Comparison of ENCODE assay signal across 8 cellular contexts in the genomic region with DNA sequence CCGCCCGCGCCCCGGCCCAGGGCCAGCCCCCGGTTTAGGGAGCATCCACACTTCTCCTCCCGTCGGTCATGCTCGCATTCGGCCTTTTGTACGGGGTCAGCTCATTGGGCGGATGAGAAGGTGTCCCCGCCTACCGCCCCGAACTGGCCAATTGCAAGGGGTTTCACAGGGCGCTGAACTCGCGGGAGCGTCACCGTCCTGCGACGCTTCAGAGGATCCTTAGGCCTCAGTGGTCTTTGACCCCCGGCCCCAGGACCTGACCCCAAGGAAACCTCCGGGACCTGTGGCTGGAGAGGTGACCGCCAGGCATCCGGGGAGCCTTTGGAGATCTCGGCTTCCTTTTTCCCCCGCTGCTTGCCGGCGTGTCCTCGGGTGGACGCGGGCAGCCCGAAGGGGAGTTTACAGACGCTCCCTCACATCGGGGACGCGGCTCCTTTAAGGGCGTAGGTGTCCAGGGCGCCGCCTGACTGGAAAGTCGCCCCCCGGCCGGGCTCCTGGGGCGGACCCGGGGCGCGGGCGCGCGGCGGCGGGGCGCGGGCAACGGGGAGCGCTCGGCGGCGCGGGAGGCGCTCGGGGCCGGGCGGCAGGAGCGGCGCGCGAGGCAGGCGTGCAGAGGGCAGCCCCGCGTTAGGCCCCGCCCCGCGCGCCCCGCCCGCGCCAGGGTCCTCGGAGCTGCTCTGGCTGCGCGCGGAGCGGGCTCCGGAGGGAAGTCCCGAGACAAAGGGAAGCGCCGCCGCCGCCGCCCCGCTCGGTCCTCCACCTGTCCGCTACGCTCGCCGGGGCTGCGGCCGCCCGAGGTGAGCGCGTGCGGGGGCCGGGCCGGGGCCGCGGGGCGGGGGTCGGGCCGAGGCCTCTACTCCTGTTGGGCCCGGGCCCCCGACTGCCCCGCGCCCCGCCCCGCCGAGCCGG.
DNase-seq lines count a peak whose midpoint lies in the region; ATAC-seq and TF ChIP-seq lines count a peak whose summit lies in the region.

A gene (plus strand): TSS at position 660 of the 909 bp plus-strand sequence. CDS start 4,395 bp downstream, outside the sequence.

- peak; percentile 97 for DNase-seq in GM04504 (ENCODE audit: low read depth)
- DNase-seq in NCI-H1092 (lab: John Stamatoyannopoulos, UW): peak; percentile 98
- peak; percentile 96 for DNase-seq in activated naive CD4-positive, alpha-beta T cell treated with anti-CD3 and anti-CD28 coated beads, Interleukin-2, amount 50 U/mL, for 16 hours
- peak; percentile 95 for DNase-seq in germinal center (ENCODE audit: low spot score)
- DNase-seq in non-pigmented ciliary epithelial cell (ENCODE audit: low read depth): peak; percentile 90
- DNase-seq in substantia nigra (lab: John Stamatoyannopoulos, UW): peak; percentile 89 to 100 (median 96)

- ATAC-seq in HG02571 (IDR thresholded peaks at IDR 0.05; ENCODE audit: unreplicated experiment) (peak; percentile 52), SK-N-SH treated with all-trans-retinoic acid at 6 μM for 48 hours (peak; percentile 91)

- H3K27ac ChIP-seq in substantia nigra (ENCODE audit: low read depth, low read length, poor library complexity, severe bottlenecking): peak within 1 kb of the TSS; percentile 99

TF ChIP-seq in SK-N-SH treated with all-trans-retinoic acid at 6 μM for 48 hours, 23 proteins besides CTCF, POLR2A, EP300 and RAD21:
- TF ChIP-seq ARNTL (CRISPR knock-in tag; IDR thresholded peaks at IDR 0.05; ENCODE audit: borderline replicate concordance, low read depth) (no peak), SNAI2 (CRISPR knock-in tag; IDR thresholded peaks at IDR 0.05) (no peak), ZNF8 (CRISPR knock-in tag; IDR thresholded peaks at IDR 0.05) (no peak), ZFP3 (CRISPR knock-in tag; IDR thresholded peaks at IDR 0.05) (no peak), TOX (CRISPR knock-in tag; IDR thresholded peaks at IDR 0.05; ENCODE audit: borderline replicate concordance) (no peak), GLIS3 (CRISPR knock-in tag; IDR thresholded peaks at IDR 0.05) (no peak), ZFP30 (CRISPR knock-in tag; IDR thresholded peaks at IDR 0.05) (no peak), ZNF565 (CRISPR knock-in tag; conservative IDR thresholded peaks at IDR 0.05; ENCODE audit: low read depth) (no peak)
- TF ChIP-seq, protein P1, sequence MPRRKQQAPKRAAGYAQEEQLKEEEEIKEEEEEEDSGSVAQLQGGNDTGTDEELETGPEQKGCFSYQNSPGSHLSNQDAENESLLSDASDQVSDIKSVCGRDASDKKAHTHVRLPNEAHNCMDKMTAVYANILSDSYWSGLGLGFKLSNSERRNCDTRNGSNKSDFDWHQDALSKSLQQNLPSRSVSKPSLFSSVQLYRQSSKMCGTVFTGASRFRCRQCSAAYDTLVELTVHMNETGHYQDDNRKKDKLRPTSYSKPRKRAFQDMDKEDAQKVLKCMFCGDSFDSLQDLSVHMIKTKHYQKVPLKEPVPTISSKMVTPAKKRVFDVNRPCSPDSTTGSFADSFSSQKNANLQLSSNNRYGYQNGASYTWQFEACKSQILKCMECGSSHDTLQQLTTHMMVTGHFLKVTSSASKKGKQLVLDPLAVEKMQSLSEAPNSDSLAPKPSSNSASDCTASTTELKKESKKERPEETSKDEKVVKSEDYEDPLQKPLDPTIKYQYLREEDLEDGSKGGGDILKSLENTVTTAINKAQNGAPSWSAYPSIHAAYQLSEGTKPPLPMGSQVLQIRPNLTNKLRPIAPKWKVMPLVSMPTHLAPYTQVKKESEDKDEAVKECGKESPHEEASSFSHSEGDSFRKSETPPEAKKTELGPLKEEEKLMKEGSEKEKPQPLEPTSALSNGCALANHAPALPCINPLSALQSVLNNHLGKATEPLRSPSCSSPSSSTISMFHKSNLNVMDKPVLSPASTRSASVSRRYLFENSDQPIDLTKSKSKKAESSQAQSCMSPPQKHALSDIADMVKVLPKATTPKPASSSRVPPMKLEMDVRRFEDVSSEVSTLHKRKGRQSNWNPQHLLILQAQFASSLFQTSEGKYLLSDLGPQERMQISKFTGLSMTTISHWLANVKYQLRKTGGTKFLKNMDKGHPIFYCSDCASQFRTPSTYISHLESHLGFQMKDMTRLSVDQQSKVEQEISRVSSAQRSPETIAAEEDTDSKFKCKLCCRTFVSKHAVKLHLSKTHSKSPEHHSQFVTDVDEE (CRISPR knock-in tag; IDR thresholded peaks at IDR 0.05): no peak
- TF ChIP-seq, protein P2, sequence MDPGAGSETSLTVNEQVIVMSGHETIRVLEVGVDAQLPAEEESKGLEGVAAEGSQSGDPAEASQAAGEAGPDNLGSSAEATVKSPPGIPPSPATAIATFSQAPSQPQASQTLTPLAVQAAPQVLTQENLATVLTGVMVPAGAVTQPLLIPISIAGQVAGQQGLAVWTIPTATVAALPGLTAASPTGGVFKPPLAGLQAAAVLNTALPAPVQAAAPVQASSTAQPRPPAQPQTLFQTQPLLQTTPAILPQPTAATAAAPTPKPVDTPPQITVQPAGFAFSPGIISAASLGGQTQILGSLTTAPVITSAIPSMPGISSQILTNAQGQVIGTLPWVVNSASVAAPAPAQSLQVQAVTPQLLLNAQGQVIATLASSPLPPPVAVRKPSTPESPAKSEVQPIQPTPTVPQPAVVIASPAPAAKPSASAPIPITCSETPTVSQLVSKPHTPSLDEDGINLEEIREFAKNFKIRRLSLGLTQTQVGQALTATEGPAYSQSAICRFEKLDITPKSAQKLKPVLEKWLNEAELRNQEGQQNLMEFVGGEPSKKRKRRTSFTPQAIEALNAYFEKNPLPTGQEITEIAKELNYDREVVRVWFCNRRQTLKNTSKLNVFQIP (CRISPR knock-in tag; IDR thresholded peaks at IDR 0.05; ENCODE audit: borderline replicate concordance, low read depth): no peak
- TF ChIP-seq, protein P3, sequence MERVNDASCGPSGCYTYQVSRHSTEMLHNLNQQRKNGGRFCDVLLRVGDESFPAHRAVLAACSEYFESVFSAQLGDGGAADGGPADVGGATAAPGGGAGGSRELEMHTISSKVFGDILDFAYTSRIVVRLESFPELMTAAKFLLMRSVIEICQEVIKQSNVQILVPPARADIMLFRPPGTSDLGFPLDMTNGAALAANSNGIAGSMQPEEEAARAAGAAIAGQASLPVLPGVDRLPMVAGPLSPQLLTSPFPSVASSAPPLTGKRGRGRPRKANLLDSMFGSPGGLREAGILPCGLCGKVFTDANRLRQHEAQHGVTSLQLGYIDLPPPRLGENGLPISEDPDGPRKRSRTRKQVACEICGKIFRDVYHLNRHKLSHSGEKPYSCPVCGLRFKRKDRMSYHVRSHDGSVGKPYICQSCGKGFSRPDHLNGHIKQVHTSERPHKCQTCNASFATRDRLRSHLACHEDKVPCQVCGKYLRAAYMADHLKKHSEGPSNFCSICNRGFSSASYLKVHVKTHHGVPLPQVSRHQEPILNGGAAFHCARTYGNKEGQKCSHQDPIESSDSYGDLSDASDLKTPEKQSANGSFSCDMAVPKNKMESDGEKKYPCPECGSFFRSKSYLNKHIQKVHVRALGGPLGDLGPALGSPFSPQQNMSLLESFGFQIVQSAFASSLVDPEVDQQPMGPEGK (CRISPR knock-in tag; IDR thresholded peaks at IDR 0.05; ENCODE audit: borderline replicate concordance): no peak
TF ChIP-seq in SK-N-SH treated with all-trans-retinoic acid at 6 μM for 48 hours: peak in this region for 0.

Comparison
In these comparisons a context has a peak if more than half of its experiments do, and no peak if none do; other contexts are left out.
1. Peak in every context shown above with its lines: DNase-seq, ATAC-seq and H3K27ac ChIP-seq.